Comparison of ENCODE assay signal across 11 cellular contexts in genomic region chr5:142296914-142297417, GRCh38. TPM values are rescaled to one million over a fixed set of nuclear protein-coding genes. Genes with fewer than 3 reads are reported as not detected.
DNase-seq lines count a peak whose midpoint lies in the region; ATAC-seq and TF ChIP-seq lines count a peak whose summit lies in the region.
"Had no signal": no experiment of that assay in that cellular context is flagged by ENCODE, and none has a peak within 500 bp of the region (broad histone marks: within the 10 kb centered on the region; RNA-seq: fewer than 3 reads in every experiment).

No MANE protein-coding gene starts in this region.

- H3K27me3 ChIP-seq in tibial artery: no peaks in the 10 kb centered on the region
- H3K27me3 ChIP-seq in Caco-2 (replicated peaks; ENCODE audit: control insufficient read depth, insufficient read depth, low read length): no peaks in the 10 kb centered on the region

- H3K9me3 ChIP-seq in tibial artery (no peaks in the 10 kb centered on the region), Caco-2 (no peaks in the 10 kb centered on the region)

- H3K27ac Mint-ChIP-seq in chondrocyte (ENCODE audit: unreplicated experiment) (peak overlapping the region; percentile 93), Caco-2 (ENCODE audit: unreplicated experiment) (no peak overlapping the region)
- H3K27ac Mint-ChIP-seq in stimulated activated naive B cell treated with anti-CD40 and anti-IgM and Interleukin-4, amounts not matched to agents 10 μg/mL and 1 μg/mL and 100 μg/mL, for 72 hours: no peak overlapping the region

- peak overlapping the region; percentile 60 to 70 for H3K27ac ChIP-seq in tibial artery

- H3K9me3 Mint-ChIP-seq in chondrocyte (ENCODE audit: low read depth): no peaks in the 10 kb centered on the region
- H3K9me3 Mint-ChIP-seq in stimulated activated naive B cell treated with anti-CD40 and anti-IgM and Interleukin-4, amounts not matched to agents 10 μg/mL and 1 μg/mL and 100 μg/mL, for 72 hours: no peaks in the 10 kb centered on the region
- no peaks in the 10 kb centered on the region for H3K9me3 Mint-ChIP-seq in Caco-2 (ENCODE audit: unreplicated experiment)

- POLR2A ChIA-PET in Caco-2 (lab: Charles Lee): no interaction called here

- H3K4me1 Mint-ChIP-seq in chondrocyte (ENCODE audit: low read depth) (peaks cover 39% of the 10 kb centered on the region), Caco-2 (ENCODE audit: low read depth, unreplicated experiment) (peaks cover 18% of the 10 kb centered on the region)
- no peaks in the 10 kb centered on the region for H3K4me1 Mint-ChIP-seq in stimulated activated naive B cell treated with anti-CD40 and anti-IgM and Interleukin-4, amounts not matched to agents 10 μg/mL and 1 μg/mL and 100 μg/mL, for 72 hours

- TF ChIP-seq CTCF in HFF-Myc (IDR thresholded peaks at IDR 0.05; ENCODE audit: low read depth, low read length, missing control alignments) (no peak), chondrocyte (IDR thresholded peaks at IDR 0.05) (no peak), tibial artery (IDR thresholded peaks at IDR 0.05) (no peak), Caco-2 (IDR thresholded peaks at IDR 0.05; ENCODE audit: insufficient read depth in 1 of 2, low read depth in 1 of 2, low read length in 1 of 2, severe bottlenecking in 1 of 2, unreplicated experiment in 1 of 2) (no peak)

- no peaks in the 10 kb centered on the region for H3K27me3 Mint-ChIP-seq in chondrocyte (ENCODE audit: low read depth)
- peaks cover 6 to 13% of the 10 kb centered on the region in 2 donors for H3K27me3 Mint-ChIP-seq in stimulated activated naive B cell treated with anti-CD40 and anti-IgM and Interleukin-4, amounts not matched to agents 10 μg/mL and 1 μg/mL and 100 μg/mL, for 72 hours
- H3K27me3 Mint-ChIP-seq in Caco-2 (ENCODE audit: insufficient read depth, unreplicated experiment): no peaks in the 10 kb centered on the region

- CTCF ChIA-PET in Caco-2 (lab: Charles Lee): no interaction called here

- peaks cover 0 to 45% (median 25%) of the 10 kb centered on the region in 4 donors for H3K4me1 ChIP-seq in tibial artery
- peaks cover 3% of the 10 kb centered on the region; the same call in 1 of the 2 replicates for H3K4me1 ChIP-seq in Caco-2

- H3K4me3 ChIP-seq in HFF-Myc (replicated peaks; ENCODE audit: low read depth, low read length) (no peak overlapping the region), tibial artery (no peak overlapping the region), Caco-2 (ENCODE audit: low read depth, low read length) (no peak overlapping the region)

- intact Hi-C loops in tibial artery (cut with DNase I; ENCODE audit: low total_unique reads) (no loop called here), Caco-2 (cut with micrococcal nuclease; ENCODE audit: unreplicated experiment) (no loop called here)

- H3K4me3 Mint-ChIP-seq in chondrocyte (ENCODE audit: unreplicated experiment) (peak overlapping the region; percentile 22), Caco-2 (ENCODE audit: unreplicated experiment) (no peak overlapping the region)
- H3K4me3 Mint-ChIP-seq in stimulated activated naive B cell treated with anti-CD40 and anti-IgM and Interleukin-4, amounts not matched to agents 10 μg/mL and 1 μg/mL and 100 μg/mL, for 72 hours: no peak overlapping the region

- H3K36me3 Mint-ChIP-seq in chondrocyte (ENCODE audit: low read depth) (no peaks in the 10 kb centered on the region), Caco-2 (ENCODE audit: insufficient read depth, unreplicated experiment) (peaks cover 5% of the 10 kb centered on the region)
- peaks cover 0 to 2% of the 10 kb centered on the region in 2 donors for H3K36me3 Mint-ChIP-seq in stimulated activated naive B cell treated with anti-CD40 and anti-IgM and Interleukin-4, amounts not matched to agents 10 μg/mL and 1 μg/mL and 100 μg/mL, for 72 hours

- no peak for ATAC-seq in stimulated activated naive B cell treated with anti-CD40 and anti-IgM and Interleukin-4, amounts not matched to agents 10 μg/mL and 1 μg/mL and 100 μg/mL, for 72 hours (replicated peaks)
- ATAC-seq: stimulated activated naive CD8-positive, alpha-beta T cell treated with anti-CD3 and anti-CD28 coated beads, Interleukin-15, Interleukin-2, amounts not matched to agents 100 U/mL and 50 U/mL, for 24 hours had no signal

- no peaks in the 10 kb centered on the region for H3K36me3 ChIP-seq in tibial artery
- no peaks in the 10 kb centered on the region for H3K36me3 ChIP-seq in Caco-2 (ENCODE audit: control insufficient read depth, insufficient read depth, low read length)

- no TSS peak for BruUV-seq in Caco-2 (replicated peaks; lab: Mats Ljungman, UMichigan)

- DNase-seq in HFF-Myc (ENCODE audit: extremely low read depth, low read depth): peak; percentile 86
- no peak for DNase-seq in chondrocyte (ENCODE audit: low spot score)
- peak; percentile 90 for DNase-seq in kidney glomerular epithelial cell (lab: John Stamatoyannopoulos, UW)
- no peak for DNase-seq in tibial artery
- DNase-seq in stimulated activated naive B cell treated with anti-CD40 and anti-IgM and Interleukin-4, amounts not matched to agents 10 μg/mL and 1 μg/mL and 100 μg/mL, for 72 hours: no peak
- no peak for DNase-seq in NCI-H524 treated with DMSO at 0.1 percent for 48 hours (lab: John Stamatoyannopoulos, UW)
- DNase-seq in Caco-2: no peak
- DNase-seq in globus pallidus (ENCODE audit: low spot score): no peak
- DNase-seq: NCI-H526; stimulated activated naive CD8-positive, alpha-beta T cell treated with anti-CD3 and anti-CD28 coated beads, Interleukin-15, Interleukin-2, amounts not matched to agents 100 U/mL and 50 U/mL, for 24 hours; T-helper 2 cell had no signal

RNA-seq across cellular contexts. Expression of gene SPRY4, which starts 27.9 kb away (rescaled TPM):
- 5.3 to 9.6 TPM (median 8.3 TPM) in 3 replicates for total RNA-seq in chondrocyte
- total RNA-seq in Caco-2 (2022): 7.7 and 8.3 TPM in 2 replicates

Comparison
In these comparisons a context has a peak if more than half of its experiments do, and no peak if none do; other contexts are left out.
1. DNase-seq: peak in HFF-Myc (single experiment) and kidney glomerular epithelial cell (single experiment); none in chondrocyte (single experiment), tibial artery (0 of 2), stimulated activated naive B cell treated with anti-CD40 and anti-IgM and Interleukin-4, amounts not matched to agents 10 μg/mL and 1 μg/mL and 100 μg/mL, for 72 hours (single experiment), NCI-H524 treated with DMSO at 0.1 percent for 48 hours (single experiment), Caco-2 (0 of 2) and globus pallidus (single experiment).